ENCODE assay signal across 9 cellular contexts in genomic region chrX:139126493-139126892, GRCh38.
DNase-seq lines count a peak whose midpoint lies in the region; ATAC-seq, FAIRE-seq and TF ChIP-seq lines count a peak whose summit lies in the region.
"Had no signal": no experiment of that assay in that cellular context is flagged by ENCODE, and none has a peak within 500 bp of the region (broad histone marks: within the 10 kb centered on the region; RNA-seq: fewer than 3 reads in every experiment).

No MANE protein-coding gene starts in this region.

- H3K27ac ChIP-seq in left ventricle myocardium inferior (replicated peaks) = no peak overlapping the region
- H3K27ac ChIP-seq: adrenal gland had no signal

- H3K9me3 ChIP-seq in left ventricle myocardium inferior (replicated peaks) = no peaks in the 10 kb centered on the region
- H3K9me3 ChIP-seq: adrenal gland had no signal

- no peaks in the 10 kb centered on the region for H3K4me1 ChIP-seq in left ventricle myocardium inferior
- H3K4me1 ChIP-seq: adrenal gland had no signal

- TF ChIP-seq CTCF in left ventricle myocardium inferior (IDR thresholded peaks at IDR 0.05; ENCODE audit: borderline replicate concordance) = peak; percentile 47

- intact Hi-C loops in left ventricle myocardium inferior (cut with micrococcal nuclease) = no loop called here
- intact Hi-C loops in Right ventricle myocardium inferior (cut with DNase I) = no loop called here
- intact Hi-C loops in left colon (cut with DNase I, micrococcal nuclease) = no loop called here

- no peaks in the 10 kb centered on the region for H3K36me3 ChIP-seq in left ventricle myocardium inferior
- H3K36me3 ChIP-seq: adrenal gland had no signal

- no peak overlapping the region for H3K4me3 ChIP-seq in left ventricle myocardium inferior
- H3K4me3 ChIP-seq: adrenal gland had no signal

- no peaks in the 10 kb centered on the region for H3K27me3 ChIP-seq in left ventricle myocardium inferior (ENCODE audit: low read depth)

- DNase-seq in left ventricle myocardium inferior (no peak), Right ventricle myocardium inferior (ENCODE audit: missing footprints) (no peak), RCC 7860 (ENCODE audit: low spot score) (peak; percentile 31), left colon (peak in 1 of 2 donors; percentile 15), DMS114 treated with DMSO at 0.1 percent for 48 hours (lab: John Stamatoyannopoulos, UW; ENCODE audit: unreplicated experiment) (no peak), AG08395 (ENCODE audit: low spot score) (no peak)
- DNase-seq in activated CD4-positive, CD25-positive, alpha-beta regulatory T cell treated with anti-CD3 and anti-CD28 coated beads, Interleukin-2, amount 50 U/mL, for 72 hours = no peak

- no peak for FAIRE-seq in RCC 7860 (lab: Jason Lieb, UNC)

- no peak for ATAC-seq in Right ventricle myocardium inferior
- peak; percentile 93 for ATAC-seq in HG02938 (IDR thresholded peaks at IDR 0.05; ENCODE audit: unreplicated experiment)
- ATAC-seq in left colon = peak; percentile 75
